ENCODE assay signal across 8 cellular contexts in genomic region chr6:38671885-38672467, GRCh38. TPM values are rescaled to one million over a fixed set of nuclear protein-coding genes. Genes with fewer than 3 reads are reported as not detected.
DNase-seq lines count a peak whose midpoint lies in the region; ATAC-seq and TF ChIP-seq lines count a peak whose summit lies in the region.

No MANE protein-coding gene starts in this region.

- no peaks in the 10 kb centered on the region for H3K9me3 ChIP-seq in DND-41 (ENCODE audit: insufficient read depth, low read length, severe bottlenecking)
- H3K9me3 ChIP-seq in NT2/D1 (ENCODE audit: insufficient read depth, low read length), result no peaks in the 10 kb centered on the region
- H3K9me3 ChIP-seq in heart left ventricle, result no peaks in the 10 kb centered on the region

- H3K27ac ChIP-seq in DND-41 (ENCODE audit: low read length) (no peak overlapping the region), heart left ventricle (no peak overlapping the region)

- no peak overlapping the region for H2AFZ ChIP-seq in DND-41 (ENCODE audit: low read depth, low read length)

- H3K9ac ChIP-seq in DND-41 (ENCODE audit: low read depth, low read length), result no peak overlapping the region
- H3K9ac ChIP-seq in NT2/D1 (ENCODE audit: insufficient read length, low read depth), result no peak overlapping the region

- H3K4me3 ChIP-seq in DND-41 (ENCODE audit: low read depth in 1 of 2, low read length in 2 of 2) (no peak overlapping the region), NT2/D1 (ENCODE audit: insufficient read length, low read depth) (no peak overlapping the region), heart left ventricle (no peak overlapping the region), skeletal muscle cell (ENCODE audit: low read depth, low read length) (no peak overlapping the region)

- H3K4me1 ChIP-seq in DND-41 (ENCODE audit: insufficient read depth, low read length), result no peaks in the 10 kb centered on the region
- H3K4me1 ChIP-seq in NT2/D1 (ENCODE audit: insufficient read depth, insufficient read length), result no peaks in the 10 kb centered on the region
- H3K4me1 ChIP-seq in heart left ventricle, result peaks cover 0 to 6% (median 0%) of the 10 kb centered on the region in 12 donors

- H3K27ac Mint-ChIP-seq in activated naive CD8-positive, alpha-beta T cell treated with anti-CD3 and anti-CD28 coated beads, Interleukin-2, amount 10 ng/mL, durations not matched to agents 7 days and 5 days, result no peak overlapping the region

- TF ChIP-seq POLR2A in heart left ventricle (IDR thresholded peaks at IDR 0.05), result no peak

- no peaks in the 10 kb centered on the region for H3K27me3 Mint-ChIP-seq in activated naive CD8-positive, alpha-beta T cell treated with anti-CD3 and anti-CD28 coated beads, Interleukin-2, amount 10 ng/mL, durations not matched to agents 7 days and 5 days

- H3K79me2 ChIP-seq in DND-41 (ENCODE audit: insufficient read depth, low read length), result no peaks in the 10 kb centered on the region

- intact Hi-C loops in heart left ventricle (cut with DNase I), result loop anchor here in 1 of 10 donors (10.0 kb wide), 1 partner anchor 177 kb away; no protein-coding TSS in a partner anchor

- peaks cover 25% of the 10 kb centered on the region for H3K36me3 ChIP-seq in DND-41 (ENCODE audit: insufficient read depth, low read length)
- peaks cover 15% of the 10 kb centered on the region for H3K36me3 ChIP-seq in NT2/D1 (ENCODE audit: insufficient read depth, insufficient read length, low read length)
- peaks cover 0 to 26% (median 17%) of the 10 kb centered on the region in 9 donors for H3K36me3 ChIP-seq in heart left ventricle

- peaks cover 33% of the 10 kb centered on the region for H3K36me3 Mint-ChIP-seq in activated naive CD8-positive, alpha-beta T cell treated with anti-CD3 and anti-CD28 coated beads, Interleukin-2, amount 10 ng/mL, durations not matched to agents 7 days and 5 days

- TF ChIP-seq CTCF in DND-41 (IDR thresholded peaks at IDR 0.05; ENCODE audit: borderline replicate concordance, extremely low read depth, low read length, poor library complexity, severe bottlenecking) (peak; percentile 72), heart left ventricle (IDR thresholded peaks at IDR 0.05) (peak; percentile 51 to 76 (median 72))

- H4K20me1 ChIP-seq in DND-41 (ENCODE audit: insufficient read depth, low read length), result no peaks in the 10 kb centered on the region; the same call in 1 of the 2 replicates

- H3K4me1 Mint-ChIP-seq in activated naive CD8-positive, alpha-beta T cell treated with anti-CD3 and anti-CD28 coated beads, Interleukin-2, amount 10 ng/mL, durations not matched to agents 7 days and 5 days, result peaks cover 21% of the 10 kb centered on the region

- no peak overlapping the region for H3K4me2 ChIP-seq in DND-41 (ENCODE audit: insufficient read depth, low read length)

- POLR2A ChIA-PET in activated naive CD8-positive, alpha-beta T cell treated with anti-CD3 and anti-CD28 coated beads, Interleukin-2, amount 10 ng/mL, durations not matched to agents 7 days and 5 days (lab: Charles Lee), result no interaction called here

- WGBS in heart left ventricle, 4 donors, result 8 to 13% (median 10%) methylated on average over 2 of the region's 2 CpGs

- H3K9me3 Mint-ChIP-seq in activated naive CD8-positive, alpha-beta T cell treated with anti-CD3 and anti-CD28 coated beads, Interleukin-2, amount 10 ng/mL, durations not matched to agents 7 days and 5 days, result peaks cover 3% of the 10 kb centered on the region

- H3K4me3 Mint-ChIP-seq in activated naive CD8-positive, alpha-beta T cell treated with anti-CD3 and anti-CD28 coated beads, Interleukin-2, amount 10 ng/mL, durations not matched to agents 7 days and 5 days, result no peak overlapping the region

- H3K27me3 ChIP-seq in DND-41 (ENCODE audit: insufficient read depth, low read length, poor library complexity) (no peaks in the 10 kb centered on the region), NT2/D1 (ENCODE audit: insufficient read depth, insufficient read length) (no peaks in the 10 kb centered on the region), heart left ventricle (no peaks in the 10 kb centered on the region)

- ATAC-seq in DND-41 (ENCODE audit: insufficient read depth, low read depth), result peak; percentile 89
- ATAC-seq in GM19043 (IDR thresholded peaks at IDR 0.05; ENCODE audit: low read depth, unreplicated experiment), result peak; percentile 75
- peak; percentile 91 for ATAC-seq in HG03378 (IDR thresholded peaks at IDR 0.05; ENCODE audit: unreplicated experiment)
- ATAC-seq in activated naive CD8-positive, alpha-beta T cell treated with anti-CD3 and anti-CD28 coated beads, Interleukin-2, amount 10 ng/mL, durations not matched to agents 7 days and 5 days (ENCODE audit: low read depth), result peak; percentile 86
- peak in 3 of 4 donors; percentile 50 to 74 (median 66) for ATAC-seq in heart left ventricle
- no peak for ATAC-seq in HG03159 (IDR thresholded peaks at IDR 0.05; ENCODE audit: unreplicated experiment)

- DNase-seq in DND-41, result peak; percentile 30
- DNase-seq in NT2/D1 (ENCODE audit: low read depth, low spot score), result peak; percentile 33
- DNase-seq in activated naive CD8-positive, alpha-beta T cell treated with anti-CD3 and anti-CD28 coated beads, Interleukin-2, amount 10 ng/mL, durations not matched to agents 7 days and 5 days, result no peak
- DNase-seq in heart left ventricle, result no peak
- DNase-seq in skeletal muscle cell (ENCODE audit: low read depth), result peak; percentile 27

RNA-seq across cellular contexts. Expression of gene GLO1, which starts 31.0 kb away (rescaled TPM):
- total RNA-seq in activated naive CD8-positive, alpha-beta T cell treated with anti-CD3 and anti-CD28 coated beads, Interleukin-2, amount 10 ng/mL, durations not matched to agents 7 days and 5 days, result 10 to 100 TPM; 88.8 to 90.7 TPM
- total RNA-seq in heart left ventricle, result 100 to 1,000 TPM in 2 of 9 donors, 10 to 100 TPM in 7; 77.8 to 123 (median 86.9) TPM
- 10 to 100 TPM; 73.6 to 75.8 TPM for polyA plus RNA-seq in heart left ventricle

RNA-seq across cellular contexts. Expression of gene BTBD9, which starts 32.2 kb away (rescaled TPM):
- total RNA-seq in activated naive CD8-positive, alpha-beta T cell treated with anti-CD3 and anti-CD28 coated beads, Interleukin-2, amount 10 ng/mL, durations not matched to agents 7 days and 5 days, result 10 to 100 TPM; 19.1 to 19.8 TPM
- 10 to 100 TPM; 13.4 to 23.3 (median 20.0) TPM for total RNA-seq in heart left ventricle
- polyA plus RNA-seq in heart left ventricle, result 10 to 100 TPM in 1 of 2 donors, 1 to 10 TPM in 1; 6.3 to 13.4 TPM

RNA-seq across cellular contexts. Expression of gene DNAH8, which starts 43.1 kb away (rescaled TPM):
- under 1 TPM; 0.06 to 0.11 TPM for total RNA-seq in activated naive CD8-positive, alpha-beta T cell treated with anti-CD3 and anti-CD28 coated beads, Interleukin-2, amount 10 ng/mL, durations not matched to agents 7 days and 5 days
- under 1 TPM in 3 of 9 donors, not detected in 6; 0.02 to 0.50 (median 0.02) TPM for total RNA-seq in heart left ventricle
- polyA plus RNA-seq in heart left ventricle, result not detected

Comparison
In these comparisons a context has a peak if more than half of its experiments do, and no peak if none do; other contexts are left out.
1. DNase-seq: peak in DND-41 (single experiment), NT2/D1 (single experiment) and skeletal muscle cell (single experiment); none in activated naive CD8-positive, alpha-beta T cell treated with anti-CD3 and anti-CD28 coated beads, Interleukin-2, amount 10 ng/mL, durations not matched to agents 7 days and 5 days (single experiment) and heart left ventricle (0 of 5).